ENCODE assay signal across 19 cellular contexts in the genomic region with DNA sequence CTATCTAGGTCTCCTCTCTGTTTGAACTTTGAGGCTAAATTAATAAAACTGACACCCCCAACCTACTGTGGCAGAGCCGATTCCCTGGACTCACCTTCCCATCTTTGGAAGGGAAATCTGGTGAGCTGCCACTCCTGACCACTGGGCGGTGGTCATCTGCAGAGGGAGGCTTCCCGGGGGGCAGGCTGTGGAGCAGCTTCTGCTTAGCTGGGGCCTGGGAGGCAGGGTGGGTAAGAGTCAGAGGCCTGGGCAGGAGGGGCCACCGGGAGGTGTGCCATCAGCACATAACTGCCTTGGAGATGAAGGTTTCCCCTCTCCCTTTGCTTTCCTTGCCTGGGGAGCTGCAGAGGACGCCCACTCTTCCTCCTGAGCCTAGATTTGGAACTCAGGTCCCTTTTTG. TPM values are rescaled to one million over a fixed set of nuclear protein-coding genes. Genes with fewer than 3 reads are reported as not detected.
DNase-seq lines count a peak whose midpoint lies in the region; ATAC-seq, FAIRE-seq and TF ChIP-seq lines count a peak whose summit lies in the region.
"Had no signal": no experiment of that assay in that cellular context is flagged by ENCODE, and none has a peak within 500 bp of the region (broad histone marks: within the 10 kb centered on the region; RNA-seq: fewer than 3 reads in every experiment).

No MANE protein-coding gene starts in this region.

- H3K4me2 ChIP-seq in HepG2 (ENCODE audit: low read depth, low read length), result no peak overlapping the region

- no peaks in the 10 kb centered on the region for H3K79me2 ChIP-seq in HepG2 (ENCODE audit: insufficient read depth, low read length)

- intact Hi-C loops in heart right ventricle (cut with DNase I), result loop anchor here in 8 of 10 donors (5.0 to 10.0 kb wide), 5 partner anchors 209 to 509 kb away; no protein-coding TSS in a partner anchor
- intact Hi-C loops in HepG2 (cut with micrococcal nuclease; ENCODE audit: unreplicated experiment), result loop anchor here (5.0 kb wide), 1 partner anchor 34 kb away; a partner anchor contains a TSS

- FAIRE-seq in HepG2 (lab: Jason Lieb, UNC), result peak; percentile 36

- H4K20me1 ChIP-seq in HepG2 (ENCODE audit: insufficient read depth, low read length), result no peaks in the 10 kb centered on the region; the same call in 1 of the 2 replicates

- H3K36me3 ChIP-seq in right atrium auricular region (no peaks in the 10 kb centered on the region), heart right ventricle (no peaks in the 10 kb centered on the region), HepG2 (replicated peaks in 1 of 2; ENCODE audit: control insufficient read depth in 1 of 2, insufficient read depth in 2 of 2, low read length in 2 of 2) (no peaks in the 10 kb centered on the region)
- H3K36me3 ChIP-seq in effector memory CD4-positive, alpha-beta T cell (ENCODE audit: control insufficient read depth, insufficient read depth, low read length), result no peaks in the 10 kb centered on the region
- H3K36me3 ChIP-seq: ovary had no signal

- H3K9ac ChIP-seq in HepG2 (ENCODE audit: insufficient read depth, low read depth, low read length), result no peak overlapping the region

- POLR2A ChIA-PET in HepG2 (lab: Yijun Ruan, JAX), result no interaction called here

- TF ChIP-seq CTCF in right atrium auricular region (IDR thresholded peaks at IDR 0.05) (no peak), heart right ventricle (IDR thresholded peaks at IDR 0.05) (no peak), astrocyte of the cerebellum (IDR thresholded peaks at IDR 0.05; ENCODE audit: low read depth, low read length, missing control alignments) (peak; percentile 14), HepG2 (CRISPR knock-in tag; IDR thresholded peaks at IDR 0.05) (peak; percentile 58)

- no peak for TF ChIP-seq POLR2A in HepG2 (IDR thresholded peaks at IDR 0.05; ENCODE audit: insufficient read depth in 1 of 2, low read depth in 2 of 2, low read length in 2 of 2)

- no TSS peak for BruUV-seq in HepG2 (replicated peaks; lab: Mats Ljungman, UMichigan)

- H3K27me3 ChIP-seq in right atrium auricular region (peaks cover 8 to 12% of the 10 kb centered on the region in 2 donors), heart right ventricle (peaks cover 14 to 71% (median 67%) of the 10 kb centered on the region in 7 donors), HepG2 (ENCODE audit: control insufficient read depth in 1 of 2, insufficient read depth in 2 of 2, low read length in 2 of 2) (peaks cover 20 to 97% of the 10 kb centered on the region in 2 experiments; a peak in 4 of 5 replicates)
- peaks cover 37% of the 10 kb centered on the region for H3K27me3 ChIP-seq in effector memory CD4-positive, alpha-beta T cell (replicated peaks; ENCODE audit: control insufficient read depth, insufficient read depth, low read length, poor library complexity, severe bottlenecking)
- H3K27me3 ChIP-seq: ovary had no signal

- H3K4me3 ChIP-seq in right atrium auricular region (no peak overlapping the region), heart right ventricle (no peak overlapping the region), astrocyte of the cerebellum (ENCODE audit: low read depth, low read length) (no peak overlapping the region), HepG2 (replicated peaks in 1 of 3; ENCODE audit: insufficient read depth in 1 of 3, low read depth in 2 of 3, low read length in 3 of 3) (no peak overlapping the region)
- no peak overlapping the region for H3K4me3 ChIP-seq in effector memory CD4-positive, alpha-beta T cell (ENCODE audit: insufficient read depth, low read depth, low read length, poor library complexity, severe bottlenecking)
- H3K4me3 ChIP-seq: ovary had no signal

- H3K27ac ChIP-seq in right atrium auricular region (no peak overlapping the region), heart right ventricle (no peak overlapping the region), HepG2 (ENCODE audit: extremely low read length, insufficient read depth, low read length) (no peak overlapping the region)
- no peak overlapping the region for H3K27ac ChIP-seq in effector memory CD4-positive, alpha-beta T cell (ENCODE audit: insufficient read depth, low read length, poor library complexity, severe bottlenecking)
- H3K27ac ChIP-seq: foreskin keratinocyte, ovary had no signal

- peaks cover 0 to 29% of the 10 kb centered on the region in 2 donors for H3K4me1 ChIP-seq in right atrium auricular region
- peaks cover 8 to 48% (median 27%) of the 10 kb centered on the region in 9 donors for H3K4me1 ChIP-seq in heart right ventricle
- H3K4me1 ChIP-seq in HepG2 (ENCODE audit: insufficient read depth, low read length), result peaks cover 43% of the 10 kb centered on the region
- H3K4me1 ChIP-seq in effector memory CD4-positive, alpha-beta T cell (ENCODE audit: control insufficient read depth, insufficient read depth, low read length, poor library complexity, severe bottlenecking), result peaks cover 23% of the 10 kb centered on the region
- H3K4me1 ChIP-seq: foreskin keratinocyte had no signal

- in situ Hi-C loops in astrocyte of the cerebellum (cut with HindIII; ENCODE audit: low sequenced_read_pairs) (no loop called here), HepG2 (cut with HindIII; ENCODE audit: extremely low pct_ligation_motif_present, low pct_unique_long_range_greater_than_20kb) (loop anchor here (10.0 kb wide), 1 partner anchor 216 kb away; no protein-coding TSS in a partner anchor)

- no peak for TF ChIP-seq RAD21 in HepG2 (CRISPR knock-in tag; IDR thresholded peaks at IDR 0.05)

- TF ChIP-seq EP300 in HepG2 (IDR thresholded peaks at IDR 0.05; ENCODE audit: low read depth in 2 of 2, low read length in 2 of 2) (no peak), HepG2 (CRISPR knock-in tag; IDR thresholded peaks at IDR 0.05; ENCODE audit: borderline replicate concordance) (no peak)

- CTCF ChIA-PET in HepG2 (lab: Yijun Ruan, JAX; ENCODE audit: low intra/inter-chr PET ratio, low total read pairs), result no interaction called here

- H3K9me3 ChIP-seq in right atrium auricular region (no peaks in the 10 kb centered on the region), heart right ventricle (no peaks in the 10 kb centered on the region), HepG2 (ENCODE audit: low read length) (no peaks in the 10 kb centered on the region)
- no peaks in the 10 kb centered on the region for H3K9me3 ChIP-seq in effector memory CD4-positive, alpha-beta T cell (ENCODE audit: control insufficient read depth, low read length)
- H3K9me3 ChIP-seq: ovary had no signal

- WGBS in heart right ventricle, 2 donors, result 70 to 75% methylated on average over 5 of the region's 5 CpGs
- 4% methylated on average over 5 of the region's 5 CpGs for WGBS in HepG2 (ENCODE audit: low lambda C conversion rate)

- ATAC-seq in heart right ventricle (no peak), HepG2 (peak; percentile 7; the same call in 1 of the 3 replicates), HG03442 (IDR thresholded peaks at IDR 0.05; ENCODE audit: unreplicated experiment) (no peak)
- ATAC-seq: foreskin keratinocyte; left colon; stimulated activated effector memory CD8-positive, alpha-beta T cell treated with anti-CD3 and anti-CD28 coated beads, Interleukin-12 subunit alpha, Interleukin-12 subunit beta, amount 100 ng/mL, for 72 hours had no signal

- DNase-seq in right atrium auricular region (ENCODE audit: low spot score), result peak; percentile 32
- no peak for DNase-seq in heart right ventricle
- no peak for DNase-seq in astrocyte of the cerebellum (ENCODE audit: low read depth)
- DNase-seq in HepG2 (ENCODE audit: low spot score), result peak; percentile 35
- DNase-seq in ureter (ENCODE audit: low spot score), result peak; percentile 34
- DNase-seq in activated naive CD4-positive, alpha-beta T cell treated with anti-CD3 and anti-CD28 coated beads, Interleukin-2, amount 50 U/mL, for 16 hours, result no peak
- no peak for DNase-seq in effector memory CD4-positive, alpha-beta T cell
- DNase-seq: activated CD4-positive, alpha-beta T cell treated with anti-CD3 and anti-CD28 coated beads for 4 hours; activated gamma-delta T cell; cerebellar nuclear complex; foreskin keratinocyte; left colon; NCI-H748 treated with DMSO at 0.1 percent for 48 hours; stimulated activated CD4-positive, alpha-beta T cell treated with anti-CD3 and anti-CD28 coated beads, Interleukin-1b, Interleukin-23, amount 100 ng/mL, for 48 hours had no signal

- no peak overlapping the region for H2AFZ ChIP-seq in HepG2 (ENCODE audit: low read length)

RNA-seq across cellular contexts. Expression of a gene that starts 2.3 kb away (rescaled TPM):
- total RNA-seq in right atrium auricular region (1 to 10 TPM in 1 of 2 donors, under 1 TPM in 1; 0.82 to 1.1 TPM), heart right ventricle (1 to 10 TPM in 7 of 10 donors, under 1 TPM in 3; 0.28 to 8.7 (median 1.9) TPM), HepG2 (2016; rRNA removed; fragmentation: Illumina TruSeq; extraction: Trizol) (0.11 TPM in 1 of 2 replicates, not detected in the other), ureter (0.36 TPM)
- polyA plus RNA-seq in heart right ventricle (1 to 10 TPM; 4.3 to 5.9 TPM), HepG2 (2011; rRNA removed) (not detected in 2 replicates)
- not detected in 2 replicates for total RNA-seq in HepG2 (2016; cell fraction: cytosol; rRNA removed; fragmentation: Illumina TruSeq; extraction: Trizol; ENCODE audit: low read depth)
- 0.15 TPM in 1 of 2 replicates, not detected in the other for total RNA-seq in HepG2 (2016; cell fraction: insoluble cytoplasmic fraction; rRNA removed; fragmentation: Illumina TruSeq; extraction: Trizol)
- total RNA-seq in HepG2 (2016; cell fraction: membrane; rRNA removed; fragmentation: Illumina TruSeq; extraction: Trizol), result not detected in 2 replicates
- total RNA-seq in HepG2 (2016; cell fraction: nucleus; rRNA removed; fragmentation: Illumina TruSeq; extraction: Trizol), result not detected in 2 replicates
- 0.17 TPM in 1 of 2 replicates, not detected in the other for polyA plus RNA-seq in HepG2 (2011; cell fraction: cytosol; rRNA removed)
- not detected in 2 replicates for polyA plus RNA-seq in HepG2 (2011; cell fraction: nucleus; rRNA removed)
- 0.17 TPM in 1 of 2 replicates, not detected in the other for polyA plus RNA-seq in HepG2 (2012)
- polyA plus RNA-seq in HepG2 (2016; cell fraction: cytosol; fragmentation: Illumina TruSeq; extraction: Trizol; ENCODE audit: low read depth), result not detected in 2 replicates
- not detected in 2 replicates for polyA plus RNA-seq in HepG2 (2016; cell fraction: insoluble cytoplasmic fraction; fragmentation: Illumina TruSeq; extraction: Trizol; ENCODE audit: low read depth)
- polyA plus RNA-seq in HepG2 (2016; cell fraction: membrane; fragmentation: Illumina TruSeq; extraction: Trizol; ENCODE audit: low read depth), result not detected in 2 replicates
- polyA plus RNA-seq in HepG2 (2016; cell fraction: nucleus; fragmentation: Illumina TruSeq; extraction: Trizol; ENCODE audit: insufficient read depth, low read depth), result not detected in 2 replicates
- 0.14 TPM in 1 of 2 replicates, not detected in the other for polyA minus RNA-seq in HepG2 (2011; rRNA and poly(A)+ RNA removed; ENCODE audit: low replicate concordance)
- polyA minus RNA-seq in HepG2 (2011; cell fraction: cytosol; rRNA and poly(A)+ RNA removed), result not detected in 2 replicates
- not detected in 2 replicates for polyA minus RNA-seq in HepG2 (2011; cell fraction: nucleus; rRNA and poly(A)+ RNA removed)
- total RNA-seq: foreskin keratinocyte, HT-29, left colon had no signal
- polyA plus RNA-seq: CD14-positive monocyte, foreskin keratinocyte had no signal

RNA-seq across cellular contexts. Expression of a gene that starts 33.0 kb away (rescaled TPM):
- total RNA-seq in right atrium auricular region, result 10 to 100 TPM; 19.6 to 22.1 TPM
- 10 to 100 TPM; 15.2 to 24.5 (median 18.5) TPM for total RNA-seq in heart right ventricle
- polyA plus RNA-seq in heart right ventricle, result 10 to 100 TPM in 1 of 2 donors, 1 to 10 TPM in 1; 9.5 to 22.5 TPM
- 20.3 and 23.9 TPM in 2 replicates for total RNA-seq in HepG2 (2016; rRNA removed; fragmentation: Illumina TruSeq; extraction: Trizol)
- 27.2 and 32.6 TPM in 2 replicates for total RNA-seq in HepG2 (2016; cell fraction: cytosol; rRNA removed; fragmentation: Illumina TruSeq; extraction: Trizol; ENCODE audit: low read depth)
- 16.0 and 21.5 TPM in 2 replicates for total RNA-seq in HepG2 (2016; cell fraction: insoluble cytoplasmic fraction; rRNA removed; fragmentation: Illumina TruSeq; extraction: Trizol)
- 10.1 and 13.9 TPM in 2 replicates for total RNA-seq in HepG2 (2016; cell fraction: membrane; rRNA removed; fragmentation: Illumina TruSeq; extraction: Trizol)
- total RNA-seq in HepG2 (2016; cell fraction: nucleus; rRNA removed; fragmentation: Illumina TruSeq; extraction: Trizol), result 38.8 and 40.6 TPM in 2 replicates
- 7.0 and 9.6 TPM in 2 replicates for polyA plus RNA-seq in HepG2 (2011; rRNA removed)
- 5.5 and 7.5 TPM in 2 replicates for polyA plus RNA-seq in HepG2 (2011; cell fraction: cytosol; rRNA removed)
- polyA plus RNA-seq in HepG2 (2011; cell fraction: nucleus; rRNA removed), result 45.1 and 57.6 TPM in 2 replicates
- polyA plus RNA-seq in HepG2 (2012), result 10.7 and 11.8 TPM in 2 replicates
- polyA plus RNA-seq in HepG2 (2016; cell fraction: cytosol; fragmentation: Illumina TruSeq; extraction: Trizol; ENCODE audit: low read depth), result 3.1 and 3.3 TPM in 2 replicates
- polyA plus RNA-seq in HepG2 (2016; cell fraction: insoluble cytoplasmic fraction; fragmentation: Illumina TruSeq; extraction: Trizol; ENCODE audit: low read depth), result 14.0 and 14.3 TPM in 2 replicates
- 4.9 and 5.5 TPM in 2 replicates for polyA plus RNA-seq in HepG2 (2016; cell fraction: membrane; fragmentation: Illumina TruSeq; extraction: Trizol; ENCODE audit: low read depth)
- 35.3 and 36.0 TPM in 2 replicates for polyA plus RNA-seq in HepG2 (2016; cell fraction: nucleus; fragmentation: Illumina TruSeq; extraction: Trizol; ENCODE audit: insufficient read depth, low read depth)
- 12.0 and 17.6 TPM in 2 replicates for polyA minus RNA-seq in HepG2 (2011; rRNA and poly(A)+ RNA removed; ENCODE audit: low replicate concordance)
- polyA minus RNA-seq in HepG2 (2011; cell fraction: cytosol; rRNA and poly(A)+ RNA removed), result 5.4 and 5.9 TPM in 2 replicates
- polyA minus RNA-seq in HepG2 (2011; cell fraction: nucleus; rRNA and poly(A)+ RNA removed), result 53.8 and 56.6 TPM in 2 replicates
- total RNA-seq in ureter, result 77.2 TPM

Comparison
In these comparisons a context has a peak if more than half of its experiments do, and no peak if none do; other contexts are left out.
1. DNase-seq: peak in right atrium auricular region (single experiment), HepG2 (single experiment) and ureter (single experiment); none in heart right ventricle (0 of 2), astrocyte of the cerebellum (single experiment), activated naive CD4-positive, alpha-beta T cell treated with anti-CD3 and anti-CD28 coated beads, Interleukin-2, amount 50 U/mL, for 16 hours (single experiment) and effector memory CD4-positive, alpha-beta T cell (0 of 3).
2. CTCF ChIP-seq: peak in astrocyte of the cerebellum (single experiment) and HepG2 (single experiment); none in right atrium auricular region (0 of 2) and heart right ventricle (0 of 9).